2 cellular contexts compared by ENCODE assay signal in genomic region chr11:125390949-125391348, GRCh38.
TF ChIP-seq lines count a peak whose summit lies in the region.

No MANE protein-coding gene starts in this region.

TF ChIP-seq in IMR-90, 13 proteins besides CTCF, POLR2A, EP300 and RAD21:
- TF ChIP-seq BHLHE40 (IDR thresholded peaks at IDR 0.05; ENCODE audit: low read depth, low read length) (peak; percentile 31; the same call in 1 of the 2 replicates), SMC3 (IDR thresholded peaks at IDR 0.05; ENCODE audit: low read depth, low read length) (no peak)

TF ChIP-seq in H1, 55 proteins besides CTCF, POLR2A, EP300 and RAD21:
- TF ChIP-seq MAFK (IDR thresholded peaks at IDR 0.05; ENCODE audit: low read depth, low read length) (no peak), JUN (IDR thresholded peaks at IDR 0.05; ENCODE audit: low read depth, low read length) (no peak), POU5F1 (IDR thresholded peaks at IDR 0.05; ENCODE audit: low read depth, low read length) (no peak), JUND (IDR thresholded peaks at IDR 0.05; ENCODE audit: low read length) (no peak), E2F6 (IDR thresholded peaks at IDR 0.05) (no peak), SP2 (IDR thresholded peaks at IDR 0.05; ENCODE audit: low read length) (no peak), NRF1 (IDR thresholded peaks at IDR 0.05; ENCODE audit: low read depth, low read length) (no peak), RBBP5 (IDR thresholded peaks at IDR 0.05; ENCODE audit: borderline replicate concordance, low read depth, low read length) (no peak), NANOG (IDR thresholded peaks at IDR 0.05; ENCODE audit: insufficient read depth, low read depth, low read length, poor library complexity, severe bottlenecking) (no peak), EZH2 (IDR thresholded peaks at IDR 0.05; ENCODE audit: low read depth, low read length, severe bottlenecking) (no peak)
